ENCODE assay signal across 15 cellular contexts in genomic region chr13:102608944-102609343, GRCh38. TPM values are rescaled to one million over a fixed set of nuclear protein-coding genes. Genes with fewer than 3 reads are reported as not detected.
A peak's percentile ranks its signal among the peaks of the same experiment; 100 is the strongest.
DNase-seq lines count a peak whose midpoint lies in the region; ATAC-seq lines count a peak whose summit lies in the region.
"Had no signal": no experiment of that assay in that cellular context is flagged by ENCODE, and none has a peak within 500 bp of the region (broad histone marks: within the 10 kb centered on the region; RNA-seq: fewer than 3 reads in every experiment).

No MANE protein-coding gene starts in this region.

- H3K36me3 Mint-ChIP-seq in activated naive CD4-positive, alpha-beta T cell treated with anti-CD3 and anti-CD28 coated beads, Interleukin-2, amount 50 U/mL, for 24 hours, result peaks cover 32% of the 10 kb centered on the region
- H3K36me3 Mint-ChIP-seq in dendritic cell treated with granulocyte-macrophage colony-stimulating factor and Interleukin-4, amounts not matched to agents 40 ng/mL and 50 ng/mL, for 4 days (ENCODE audit: low read depth), result peaks cover 79% of the 10 kb centered on the region

- DNase-seq in activated naive CD4-positive, alpha-beta T cell treated with Interleukin-2 at 50 U/mL for 16 hours, result no peak
- DNase-seq in RKO (ENCODE audit: low spot score) (peak; percentile 14), left ventricle myocardium superior (no peak), NCI-H2196 (lab: John Stamatoyannopoulos, UW; ENCODE audit: unreplicated experiment) (no peak)
- no peak for DNase-seq in stimulated activated naive CD8-positive, alpha-beta T cell treated with anti-CD3 and anti-CD28 coated beads, Interleukin-15, Interleukin-2, amounts not matched to agents 100 U/mL and 50 U/mL, for 24 hours
- DNase-seq: COR-L47; foreskin melanocyte; KG1; NCI-H1930; stimulated activated CD4-positive, alpha-beta T cell treated with anti-CD3 and anti-CD28 coated beads, Interleukin-1b, Interleukin-23, amount 100 ng/mL, for 48 hours had no signal

- H3K9me3 Mint-ChIP-seq in activated naive CD4-positive, alpha-beta T cell treated with anti-CD3 and anti-CD28 coated beads, Interleukin-2, amount 50 U/mL, for 24 hours, result no peaks in the 10 kb centered on the region
- no peaks in the 10 kb centered on the region for H3K9me3 Mint-ChIP-seq in dendritic cell treated with granulocyte-macrophage colony-stimulating factor and Interleukin-4, amounts not matched to agents 40 ng/mL and 50 ng/mL, for 4 days
- H3K9me3 Mint-ChIP-seq: brain, type B pancreatic cell had no signal

- peaks cover 80% of the 10 kb centered on the region for H3K4me1 Mint-ChIP-seq in activated naive CD4-positive, alpha-beta T cell treated with anti-CD3 and anti-CD28 coated beads, Interleukin-2, amount 50 U/mL, for 24 hours
- H3K4me1 Mint-ChIP-seq in dendritic cell treated with granulocyte-macrophage colony-stimulating factor and Interleukin-4, amounts not matched to agents 40 ng/mL and 50 ng/mL, for 4 days (ENCODE audit: low read depth), result peaks cover 62% of the 10 kb centered on the region
- H3K4me1 Mint-ChIP-seq: brain had no signal

- intact Hi-C loops in dendritic cell treated with granulocyte-macrophage colony-stimulating factor and Interleukin-4, amounts not matched to agents 40 ng/mL and 50 ng/mL, for 4 days (cut with micrococcal nuclease), result no loop called here
- intact Hi-C loops in left ventricle myocardium superior (cut with micrococcal nuclease), result no loop called here

- peak overlapping the region; percentile 79 for H3K27ac Mint-ChIP-seq in activated naive CD4-positive, alpha-beta T cell treated with anti-CD3 and anti-CD28 coated beads, Interleukin-2, amount 50 U/mL, for 24 hours
- peak overlapping the region; percentile 38 for H3K27ac Mint-ChIP-seq in dendritic cell treated with granulocyte-macrophage colony-stimulating factor and Interleukin-4, amounts not matched to agents 40 ng/mL and 50 ng/mL, for 4 days
- H3K27ac Mint-ChIP-seq: type B pancreatic cell had no signal

- no peaks in the 10 kb centered on the region for H3K27me3 Mint-ChIP-seq in activated naive CD4-positive, alpha-beta T cell treated with anti-CD3 and anti-CD28 coated beads, Interleukin-2, amount 50 U/mL, for 24 hours
- no peaks in the 10 kb centered on the region for H3K27me3 Mint-ChIP-seq in dendritic cell treated with granulocyte-macrophage colony-stimulating factor and Interleukin-4, amounts not matched to agents 40 ng/mL and 50 ng/mL, for 4 days
- H3K27me3 Mint-ChIP-seq: brain, type B pancreatic cell had no signal

- peak overlapping the region; percentile 37 for H3K4me3 Mint-ChIP-seq in activated naive CD4-positive, alpha-beta T cell treated with anti-CD3 and anti-CD28 coated beads, Interleukin-2, amount 50 U/mL, for 24 hours
- H3K4me3 Mint-ChIP-seq in dendritic cell treated with granulocyte-macrophage colony-stimulating factor and Interleukin-4, amounts not matched to agents 40 ng/mL and 50 ng/mL, for 4 days, result no peak overlapping the region
- H3K4me3 Mint-ChIP-seq: brain, type B pancreatic cell had no signal

- peak; percentile 65 for ATAC-seq in stimulated activated naive CD8-positive, alpha-beta T cell treated with anti-CD3 and anti-CD28 coated beads, Interleukin-15, Interleukin-2, amounts not matched to agents 100 U/mL and 50 U/mL, for 24 hours
- ATAC-seq in left ventricle myocardium superior (no peak), GM18867 (IDR thresholded peaks at IDR 0.05; ENCODE audit: unreplicated experiment) (no peak)

RNA-seq across cellular contexts. Expression of gene TPP2, which starts 12.2 kb away (rescaled TPM):
- 33.0 TPM for total RNA-seq in left ventricle myocardium superior
